Comparison of ENCODE assay signal across 23 cellular contexts in the genomic region with DNA sequence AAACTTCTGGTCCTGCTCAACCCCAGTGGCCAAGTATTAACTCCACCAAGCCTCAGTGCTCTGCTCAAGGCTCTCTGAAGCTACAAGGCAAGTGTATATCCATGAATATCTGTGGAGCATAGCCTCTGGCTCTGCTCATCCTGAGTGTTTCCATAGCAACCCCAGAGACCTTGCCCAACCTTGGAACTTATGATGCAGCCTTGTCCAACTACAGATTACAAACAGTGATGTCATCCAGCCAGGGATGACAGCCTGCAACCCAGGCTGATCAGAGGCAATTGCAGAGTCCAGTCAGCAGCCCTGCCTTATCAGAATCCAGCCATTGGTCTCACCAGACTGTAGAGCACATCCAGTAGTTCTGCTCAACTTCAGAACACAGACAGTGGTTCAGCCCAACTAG.
DNase-seq lines count a peak whose midpoint lies in the region; ATAC-seq, FAIRE-seq and TF ChIP-seq lines count a peak whose summit lies in the region.
"Had no signal": no experiment of that assay in that cellular context is flagged by ENCODE, and none has a peak within 500 bp of the region (broad histone marks: within the 10 kb centered on the region; RNA-seq: fewer than 3 reads in every experiment).

No MANE protein-coding gene starts in this region.

- H3K4me1 Mint-ChIP-seq in MCF 10A (ENCODE audit: insufficient read depth, unreplicated experiment), result no peaks in the 10 kb centered on the region

- no peak overlapping the region for H3K56ac ChIP-seq in H1 (replicated peaks; ENCODE audit: insufficient read length, low read depth, low read length)

- no peak overlapping the region for H2BK20ac ChIP-seq in H1 (ENCODE audit: low read length)

- H3K14ac ChIP-seq in H1 (ENCODE audit: insufficient read length), result no peak overlapping the region

- peak overlapping the region; percentile 28; the same call in 1 of the 2 replicates for H4K8ac ChIP-seq in H1 (ENCODE audit: extremely low read depth, insufficient read depth, low read length)

- H3K79me2 ChIP-seq in mammary epithelial cell (ENCODE audit: insufficient read depth, low read length) (no peaks in the 10 kb centered on the region), H1 (ENCODE audit: control insufficient read depth in 1 of 2, insufficient read depth in 2 of 2, low read length in 2 of 2) (no peaks in the 10 kb centered on the region)

- no peak overlapping the region for H4K5ac ChIP-seq in H1 (ENCODE audit: insufficient read length, low read depth, low read length)

- H3K27ac Mint-ChIP-seq in MCF 10A (ENCODE audit: low read depth, unreplicated experiment), result no peak overlapping the region

- no peak overlapping the region for H2BK15ac ChIP-seq in H1 (ENCODE audit: low read length)

- no peaks in the 10 kb centered on the region for H3K36me3 ChIP-seq in mammary epithelial cell (ENCODE audit: insufficient read depth, low read length)
- H3K36me3 ChIP-seq in H1 (ENCODE audit: control insufficient read depth in 2 of 4, insufficient read depth in 4 of 4, low read length in 3 of 4), result no peaks in the 10 kb centered on the region
- H3K36me3 ChIP-seq in Peyer's patch, result no peaks in the 10 kb centered on the region
- H3K36me3 ChIP-seq: BE2C, HAP-1 had no signal

- H3K9ac ChIP-seq in mammary epithelial cell (ENCODE audit: insufficient read depth, low read length) (no peak overlapping the region), H1 (replicated peaks in 1 of 4; ENCODE audit: extremely low read depth in 1 of 4, low read depth in 3 of 4, low read length in 3 of 4) (no peak overlapping the region)
- H3K9ac ChIP-seq: GM23248, SK-N-SH had no signal

- H3K23ac ChIP-seq in H1 (ENCODE audit: insufficient read length), result no peak overlapping the region

- peak; percentile 5 for DNase-seq in MCF 10A (ENCODE audit: unreplicated experiment)
- no peak for DNase-seq in mammary epithelial cell
- peak; percentile 31 for DNase-seq in OCI-M1 (lab: John Stamatoyannopoulos, UW)
- DNase-seq in H1 (ENCODE audit: low read depth in 1 of 2, low spot score in 2 of 2), result no peak
- peak; percentile 17 for DNase-seq in renal cortical epithelial cell (ENCODE audit: low read depth)
- no peak for DNase-seq in Peyer's patch
- DNase-seq: BE2C, DND-41, GM23248, IMR-90, MV-4-11, NCI-H1105 treated with DMSO at 0.1 percent for 48 hours, NCI-H1694 treated with DMSO at 0.1 percent for 48 hours, NCI-H2081 treated with DMSO at 0.1 percent for 48 hours, NCI-H510A treated with DMSO at 0.1 percent for 48 hours, SHP77 treated with DMSO at 0.1 percent for 48 hours, SK-N-SH had no signal

- H4K91ac ChIP-seq in H1 (replicated peaks; ENCODE audit: insufficient read length, low read length), result no peak overlapping the region

- H3K4ac ChIP-seq in H1 (replicated peaks; ENCODE audit: insufficient read length, low read depth, low read length), result no peak overlapping the region

- H3K9me3 Mint-ChIP-seq in MCF 10A (ENCODE audit: unreplicated experiment), result no peaks in the 10 kb centered on the region

- H3K4me3 ChIP-seq in mammary epithelial cell (replicated peaks in 1 of 3; ENCODE audit: insufficient read depth in 1 of 3, low read depth in 2 of 3, low read length in 3 of 3) (no peak overlapping the region), H1 (ENCODE audit: extremely low read depth in 1 of 4, insufficient read depth in 2 of 4, low read depth in 3 of 4, low read length in 4 of 4) (no peak overlapping the region), Peyer's patch (no peak overlapping the region)
- H3K4me3 ChIP-seq: GM23248, HAP-1 had no signal

- ATAC-seq in HG02973 (IDR thresholded peaks at IDR 0.05; ENCODE audit: unreplicated experiment), result no peak

- CTCF ChIA-PET in MCF 10A (lab: Yijun Ruan, JAX) (interaction anchor here (0.8 kb wide), 1 partner anchor 24 kb away, joined by 3 read pairs; no protein-coding TSS in a partner anchor), mammary epithelial cell (lab: Charles Lee; ENCODE audit: low non-redundant PET) (no interaction called here), H1 (lab: Charles Lee; ENCODE audit: partially characterized antibody) (interaction anchor here (1.0 kb wide), 1 partner anchor 52 kb away, joined by 3 read pairs; no protein-coding TSS in a partner anchor)

- H3K4me1 ChIP-seq in mammary epithelial cell (ENCODE audit: insufficient read depth, low read length) (no peaks in the 10 kb centered on the region), H1 (replicated peaks in 1 of 4; ENCODE audit: control insufficient read depth in 3 of 4, insufficient read depth in 4 of 4, low read length in 3 of 4) (no peaks in the 10 kb centered on the region), Peyer's patch (no peaks in the 10 kb centered on the region)
- H3K4me1 ChIP-seq: BE2C, HAP-1 had no signal

- no peak for TF ChIP-seq CTCF in MCF 10A (IDR thresholded peaks at IDR 0.05; ENCODE audit: unreplicated experiment)
- TF ChIP-seq CTCF in mammary epithelial cell (conservative IDR thresholded peaks at IDR 0.05 in 1 of 2, IDR thresholded peaks at IDR 0.05 in 1 of 2; ENCODE audit: extremely low read depth in 1 of 2, insufficient read depth in 1 of 2, low read depth in 1 of 2, low read length in 2 of 2), result no peak
- no peak for TF ChIP-seq CTCF in H1 (IDR thresholded peaks at IDR 0.05; ENCODE audit: control extremely low read depth in 1 of 3, insufficient read depth in 1 of 3, low read depth in 1 of 3, low read length in 3 of 3)
- no peak for TF ChIP-seq CTCF in Peyer's patch (IDR thresholded peaks at IDR 0.05)

- no peak overlapping the region for H3K4me2 ChIP-seq in mammary epithelial cell (ENCODE audit: insufficient read depth, low read depth, low read length)
- no peak overlapping the region for H3K4me2 ChIP-seq in H1 (ENCODE audit: insufficient read depth in 1 of 2, low read depth in 2 of 2, low read length in 2 of 2)
- H3K4me2 ChIP-seq: SK-N-SH had no signal

- H3K27me3 ChIP-seq in mammary epithelial cell (ENCODE audit: insufficient read depth, low read length) (no peaks in the 10 kb centered on the region), H1 (replicated peaks in 1 of 4; ENCODE audit: control insufficient read depth in 3 of 4, extremely low read depth in 1 of 4, insufficient read depth in 3 of 4, low read length in 3 of 4) (no peaks in the 10 kb centered on the region), Peyer's patch (no peaks in the 10 kb centered on the region)
- H3K27me3 ChIP-seq: BE2C had no signal

- no peak overlapping the region for H3K18ac ChIP-seq in H1 (ENCODE audit: extremely low read depth, low read length)

- FAIRE-seq in H1 (lab: Jason Lieb, UNC), result no peak
- FAIRE-seq: D721Med, GM12891, HTR-8/SVneo had no signal

- H2AFZ ChIP-seq in mammary epithelial cell (ENCODE audit: low read depth, low read length) (no peak overlapping the region), H1 (ENCODE audit: low read length) (no peak overlapping the region)
- H2AFZ ChIP-seq: GM23248 had no signal

- no peak overlapping the region for H2AK5ac ChIP-seq in H1 (ENCODE audit: low read depth, low read length)

- TF ChIP-seq POLR2A in H1 (IDR thresholded peaks at IDR 0.05; ENCODE audit: control extremely low read depth in 1 of 2, low read depth in 2 of 2, low read length in 2 of 2), result no peak
- TF ChIP-seq POLR2A in Peyer's patch (IDR thresholded peaks at IDR 0.05), result no peak

- no peak for TF ChIP-seq RAD21 in H1 (IDR thresholded peaks at IDR 0.05 in 1 of 2, conservative IDR thresholded peaks at IDR 0.05 in 1 of 2; ENCODE audit: low read depth in 2 of 2, low read length in 2 of 2)

- no peaks in the 10 kb centered on the region for H4K20me1 ChIP-seq in mammary epithelial cell (ENCODE audit: insufficient read depth, low read length)
- H4K20me1 ChIP-seq in H1 (replicated peaks in 1 of 2; ENCODE audit: control insufficient read depth in 1 of 2, insufficient read depth in 2 of 2, low read length in 2 of 2), result no peaks in the 10 kb centered on the region

- peaks cover 2% of the 10 kb centered on the region; the same call in 1 of the 2 replicates for H3K23me2 ChIP-seq in H1 (ENCODE audit: low read depth, low read length)

- intact Hi-C loops in MCF 10A (cut with micrococcal nuclease), result no loop called here
- intact Hi-C loops in mammary epithelial cell (cut with micrococcal nuclease), result no loop called here

- H3K9me3 ChIP-seq in mammary epithelial cell (replicated peaks; ENCODE audit: insufficient read depth, low read length) (no peaks in the 10 kb centered on the region), H1 (ENCODE audit: insufficient read depth in 2 of 2, low read depth in 1 of 2, low read length in 1 of 2) (no peaks in the 10 kb centered on the region), Peyer's patch (no peaks in the 10 kb centered on the region)
- H3K9me3 ChIP-seq: BE2C, HAP-1, SK-N-SH had no signal

- H3K27ac ChIP-seq in mammary epithelial cell (ENCODE audit: insufficient read depth, low read depth, low read length) (no peak overlapping the region), H1 (ENCODE audit: low read depth, low read length) (no peak overlapping the region), Peyer's patch (no peak overlapping the region)
- H3K27ac ChIP-seq: GM23248, RWPE1 had no signal

- no peak overlapping the region for H3K4me3 Mint-ChIP-seq in MCF 10A (ENCODE audit: unreplicated experiment)

- H3K79me1 ChIP-seq in H1 (ENCODE audit: low read depth, low read length), result no peaks in the 10 kb centered on the region

- in situ Hi-C loops in mammary epithelial cell (cut with MboI; ENCODE audit: low sequenced_read_pairs in 2 of 2), result no loop called here

- no peak overlapping the region for H2BK12ac ChIP-seq in H1 (ENCODE audit: low read depth, low read length)

- H2BK5ac ChIP-seq in H1 (ENCODE audit: low read depth, low read length), result no peak overlapping the region

- peaks cover 35% of the 10 kb centered on the region for H3K27me3 Mint-ChIP-seq in MCF 10A (ENCODE audit: insufficient read depth, unreplicated experiment)

- POLR2A ChIA-PET in MCF 10A (lab: Yijun Ruan, JAX) (no interaction called here), H1 (lab: Charles Lee; ENCODE audit: partially characterized antibody) (no interaction called here)

- H2BK120ac ChIP-seq in H1 (replicated peaks; ENCODE audit: low read depth, low read length), result no peak overlapping the region

- no peak for TF ChIP-seq EP300 in H1 (IDR thresholded peaks at IDR 0.05; ENCODE audit: borderline replicate concordance in 1 of 2, low read depth in 2 of 2, low read length in 2 of 2)

- dilution Hi-C loops in mammary epithelial cell (cut with HindIII; ENCODE audit: low sequenced_read_pairs), result no loop called here

- no peaks in the 10 kb centered on the region for H3K36me3 Mint-ChIP-seq in MCF 10A (ENCODE audit: insufficient read depth, unreplicated experiment)

- BruUV-seq in MCF 10A (replicated peaks; lab: Mats Ljungman, UMichigan) (no TSS peak), mammary epithelial cell (replicated peaks; lab: Mats Ljungman, UMichigan) (no TSS peak)

TF ChIP-seq in H1, 55 proteins besides CTCF, POLR2A, EP300 and RAD21 (continues in another document):
- TF ChIP-seq YY1 (IDR thresholded peaks at IDR 0.05; ENCODE audit: low read depth, low read length) (no peak), ZNF274 (IDR thresholded peaks at IDR 0.05; ENCODE audit: borderline replicate concordance, extremely low read depth, low read length) (no peak), ASH2L (IDR thresholded peaks at IDR 0.05; ENCODE audit: low read length) (no peak), KDM1A (IDR thresholded peaks at IDR 0.05; ENCODE audit: borderline replicate concordance, low read length) (no peak), BACH1 (IDR thresholded peaks at IDR 0.05; ENCODE audit: low read length) (no peak), KDM4A (IDR thresholded peaks at IDR 0.05; ENCODE audit: low read depth, low read length, severe bottlenecking) (no peak), CREB1 (IDR thresholded peaks at IDR 0.05) (no peak)

Comparison
In these comparisons a context has a peak if more than half of its experiments do, and no peak if none do; other contexts are left out.
1. DNase-seq: peak in MCF 10A (single experiment), OCI-M1 (single experiment) and renal cortical epithelial cell (single experiment); none in mammary epithelial cell (single experiment), H1 (0 of 2) and Peyer's patch (0 of 3).